Comparison of ENCODE assay signal across 12 cellular contexts in the genomic region with DNA sequence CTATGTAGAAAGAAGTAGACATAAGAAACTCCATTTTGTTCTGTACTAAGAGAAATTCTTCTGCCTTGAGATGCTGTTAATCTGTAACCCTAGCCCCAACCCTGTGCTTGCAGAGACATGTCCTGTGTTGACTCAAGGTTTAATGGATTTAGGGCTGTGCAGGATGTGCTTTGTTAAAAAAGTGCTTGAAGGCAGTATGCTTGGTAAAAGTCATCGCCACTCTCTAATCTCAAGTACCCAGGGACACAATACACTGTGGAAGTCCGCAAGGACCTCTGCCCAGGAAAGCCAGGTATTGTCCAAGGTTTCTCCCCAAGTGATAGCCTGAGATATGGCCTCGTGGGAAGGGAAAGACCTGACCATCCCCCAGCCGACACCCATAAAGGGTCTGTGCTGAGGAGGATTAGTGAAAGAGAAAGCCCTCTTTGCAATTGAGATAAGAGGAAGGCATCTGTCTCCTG. TPM values are rescaled to one million over a fixed set of nuclear protein-coding genes. Genes with fewer than 3 reads are reported as not detected.
DNase-seq lines count a peak whose midpoint lies in the region; ATAC-seq, FAIRE-seq and TF ChIP-seq lines count a peak whose summit lies in the region.
"Not testable (repeated sequence)": the region's sequence is repeated elsewhere in the genome, so short reads cannot be mapped to it uniquely, and the experiment has no call there.
"Had no signal": no experiment of that assay in that cellular context is flagged by ENCODE, and none has a peak within 500 bp of the region (broad histone marks: within the 10 kb centered on the region; RNA-seq: fewer than 3 reads in every experiment).

No MANE protein-coding gene starts in this region.

- H3K9ac ChIP-seq in HepG2 (ENCODE audit: insufficient read depth, low read depth, low read length), result not testable (repeated sequence)

- TF ChIP-seq EP300 in HepG2 (IDR thresholded peaks at IDR 0.05; ENCODE audit: low read depth in 2 of 2, low read length in 2 of 2); HepG2 (CRISPR knock-in tag; IDR thresholded peaks at IDR 0.05; ENCODE audit: borderline replicate concordance): not testable (repeated sequence)

- peak overlapping the region; percentile 71 for H3K4me2 ChIP-seq in HepG2 (ENCODE audit: low read depth, low read length)

- TF ChIP-seq CTCF in WERI-Rb-1 (IDR thresholded peaks at IDR 0.05; ENCODE audit: low read depth, low read length); epithelial cell of esophagus (IDR thresholded peaks at IDR 0.05; ENCODE audit: insufficient read depth, low read depth, low read length, missing control alignments); HepG2 (CRISPR knock-in tag; IDR thresholded peaks at IDR 0.05); prostate gland (IDR thresholded peaks at IDR 0.05): not testable (repeated sequence)

- not testable (repeated sequence) for FAIRE-seq in HepG2 (lab: Jason Lieb, UNC)

- not testable (repeated sequence) for BruUV-seq in HepG2 (replicated peaks; lab: Mats Ljungman, UMichigan)

- not testable (repeated sequence) for H3K27me3 ChIP-seq in WERI-Rb-1 (ENCODE audit: insufficient read depth, low read depth, severe bottlenecking); HepG2 (ENCODE audit: control insufficient read depth in 1 of 2, insufficient read depth in 2 of 2, low read length in 2 of 2); prostate gland (replicated peaks; ENCODE audit: insufficient read depth)

- not testable (repeated sequence) for H3K79me2 ChIP-seq in HepG2 (ENCODE audit: insufficient read depth, low read length)

- WGBS in HepG2 (ENCODE audit: low lambda C conversion rate), result 0% methylated on average over 4 of the region's 4 CpGs
- 17% methylated on average over 4 of the region's 4 CpGs for WGBS in prostate gland

- CTCF ChIA-PET in HepG2 (lab: Yijun Ruan, JAX; ENCODE audit: low intra/inter-chr PET ratio, low total read pairs), result not testable (repeated sequence)

- DNase-seq in DMS79 (lab: John Stamatoyannopoulos, UW), result peak; percentile 12
- DNase-seq in NCI-H187 treated with DMSO at 0.1 percent for 48 hours (lab: John Stamatoyannopoulos, UW), result peak; percentile 6
- DNase-seq in NCI-H524 treated with DMSO at 0.1 percent for 48 hours (lab: John Stamatoyannopoulos, UW), result peak; percentile 58
- peak; percentile 75 for DNase-seq in WERI-Rb-1
- peak; percentile 81 for DNase-seq in epithelial cell of esophagus (ENCODE audit: low read depth)
- peak; percentile 9 for DNase-seq in HepG2 (ENCODE audit: low spot score)
- DNase-seq in prostate gland (ENCODE audit: low spot score), result peak; percentile 35

- H4K20me1 ChIP-seq in HepG2 (ENCODE audit: insufficient read depth, low read length), result not testable (repeated sequence)

- not testable (repeated sequence) for H3K4me3 ChIP-seq in WERI-Rb-1 (ENCODE audit: low read depth, low read length); epithelial cell of esophagus (ENCODE audit: low read length); prostate gland
- peak overlapping the region in 2 of 3 experiments; percentile 18 to 25; a peak in 2 of 6 replicates for H3K4me3 ChIP-seq in HepG2 (replicated peaks in 1 of 3; ENCODE audit: insufficient read depth in 1 of 3, low read depth in 2 of 3, low read length in 3 of 3)

- H3K4me1 ChIP-seq in HepG2 (ENCODE audit: insufficient read depth, low read length), result peaks cover 27% of the 10 kb centered on the region
- not testable (repeated sequence) for H3K4me1 ChIP-seq in prostate gland (replicated peaks)

- ATAC-seq in HepG2, result peak; percentile 28; the same call in 1 of the 3 replicates

- not testable (repeated sequence) for H3K36me3 ChIP-seq in WERI-Rb-1; HepG2 (replicated peaks in 1 of 2; ENCODE audit: control insufficient read depth in 1 of 2, insufficient read depth in 2 of 2, low read length in 2 of 2); prostate gland

- not testable (repeated sequence) for TF ChIP-seq RAD21 in HepG2 (CRISPR knock-in tag; IDR thresholded peaks at IDR 0.05)

- POLR2A ChIA-PET in HepG2 (lab: Yijun Ruan, JAX), result not testable (repeated sequence)

- not testable (repeated sequence) for H3K9me3 ChIP-seq in WERI-Rb-1 (ENCODE audit: severe bottlenecking); HepG2 (ENCODE audit: low read length); prostate gland

- H3K27ac ChIP-seq in WERI-Rb-1, result peak overlapping the region; percentile 44; the same call in 1 of the 2 replicates
- H3K27ac ChIP-seq in HepG2 (ENCODE audit: extremely low read length, insufficient read depth, low read length); prostate gland: not testable (repeated sequence)

- not testable (repeated sequence) for TF ChIP-seq POLR2A in HepG2 (IDR thresholded peaks at IDR 0.05; ENCODE audit: insufficient read depth in 1 of 2, low read depth in 2 of 2, low read length in 2 of 2); prostate gland (IDR thresholded peaks at IDR 0.05)

- intact Hi-C loops in HepG2 (cut with micrococcal nuclease; ENCODE audit: unreplicated experiment); prostate gland (cut with DNase I): not testable (repeated sequence)

- H2AFZ ChIP-seq in HepG2 (ENCODE audit: low read length), result not testable (repeated sequence)

- in situ Hi-C loops in HepG2 (cut with HindIII; ENCODE audit: extremely low pct_ligation_motif_present, low pct_unique_long_range_greater_than_20kb), result not testable (repeated sequence)

TF ChIP-seq in HepG2, 621 proteins besides CTCF, POLR2A, EP300 and RAD21 (continues in another document):
- TF ChIP-seq FOXA3 (CRISPR knock-in tag; IDR thresholded peaks at IDR 0.05), result peak; percentile 64
- peak; percentile 96 for TF ChIP-seq PITX1 (CRISPR knock-in tag; IDR thresholded peaks at IDR 0.05)
- TF ChIP-seq SOX5 (CRISPR knock-in tag; IDR thresholded peaks at IDR 0.05; ENCODE audit: borderline replicate concordance), result peak; percentile 34; the same call in 1 of the 2 replicates
- TF ChIP-seq FOXA1 (IDR thresholded peaks at IDR 0.05), result not testable (repeated sequence)
- TF ChIP-seq FOXA1 (CRISPR knock-in tag; IDR thresholded peaks at IDR 0.05), result peak; percentile 64
- TF ChIP-seq ZNF331 (CRISPR knock-in tag; IDR thresholded peaks at IDR 0.05), result 0 out of 2 replicates have a peak, but pooled peaks have one; percentile 23

RNA-seq across cellular contexts. Expression of gene MRGPRX1, which starts 39.0 kb away (rescaled TPM):
- total RNA-seq in HepG2 (2016; rRNA removed; fragmentation: Illumina TruSeq; extraction: Trizol), result not detected in 2 replicates
- not detected in 2 replicates for total RNA-seq in HepG2 (2016; cell fraction: cytosol; rRNA removed; fragmentation: Illumina TruSeq; extraction: Trizol; ENCODE audit: low read depth)
- not detected in 2 replicates for total RNA-seq in HepG2 (2016; cell fraction: insoluble cytoplasmic fraction; rRNA removed; fragmentation: Illumina TruSeq; extraction: Trizol)
- total RNA-seq in HepG2 (2016; cell fraction: membrane; rRNA removed; fragmentation: Illumina TruSeq; extraction: Trizol), result not detected in 2 replicates
- total RNA-seq in HepG2 (2016; cell fraction: nucleus; rRNA removed; fragmentation: Illumina TruSeq; extraction: Trizol), result not detected in 2 replicates
- polyA plus RNA-seq in HepG2 (2011; rRNA removed), result not detected in 2 replicates
- not detected in 2 replicates for polyA plus RNA-seq in HepG2 (2011; cell fraction: cytosol; rRNA removed)
- polyA plus RNA-seq in HepG2 (2011; cell fraction: nucleus; rRNA removed), result not detected in 2 replicates
- not detected in 2 replicates for polyA plus RNA-seq in HepG2 (2012)
- not detected in 2 replicates for polyA plus RNA-seq in HepG2 (2016; cell fraction: cytosol; fragmentation: Illumina TruSeq; extraction: Trizol; ENCODE audit: low read depth)
- not detected in 2 replicates for polyA plus RNA-seq in HepG2 (2016; cell fraction: insoluble cytoplasmic fraction; fragmentation: Illumina TruSeq; extraction: Trizol; ENCODE audit: low read depth)
- not detected in 2 replicates for polyA plus RNA-seq in HepG2 (2016; cell fraction: membrane; fragmentation: Illumina TruSeq; extraction: Trizol; ENCODE audit: low read depth)
- polyA plus RNA-seq in HepG2 (2016; cell fraction: nucleus; fragmentation: Illumina TruSeq; extraction: Trizol; ENCODE audit: insufficient read depth, low read depth), result not detected in 2 replicates
- polyA minus RNA-seq in HepG2 (2011; rRNA and poly(A)+ RNA removed; ENCODE audit: low replicate concordance), result not detected in 2 replicates
- not detected in 2 replicates for polyA minus RNA-seq in HepG2 (2011; cell fraction: cytosol; rRNA and poly(A)+ RNA removed)
- not detected in 2 replicates for polyA minus RNA-seq in HepG2 (2011; cell fraction: nucleus; rRNA and poly(A)+ RNA removed)
- total RNA-seq in prostate gland, result not detected
- total RNA-seq: CD8-positive, alpha-beta memory T cell; Daoy; Peyer's patch; Right ventricle myocardium inferior; SK-MEL-5 had no signal
- polyA plus RNA-seq: CD8-positive, alpha-beta memory T cell had no signal

Comparison
In these comparisons a context has a peak if more than half of its experiments do, and no peak if none do; other contexts are left out.
1. DNase-seq: peak in every context shown above with its lines; median percentile 81 in epithelial cell of esophagus; 75 in WERI-Rb-1; 58 in NCI-H524 treated with DMSO at 0.1 percent for 48 hours; 35 in prostate gland; 12 in DMS79; 9 in HepG2; 6 in NCI-H187 treated with DMSO at 0.1 percent for 48 hours.